ENCODE assay signal across 1 cellular context in the genomic region with DNA sequence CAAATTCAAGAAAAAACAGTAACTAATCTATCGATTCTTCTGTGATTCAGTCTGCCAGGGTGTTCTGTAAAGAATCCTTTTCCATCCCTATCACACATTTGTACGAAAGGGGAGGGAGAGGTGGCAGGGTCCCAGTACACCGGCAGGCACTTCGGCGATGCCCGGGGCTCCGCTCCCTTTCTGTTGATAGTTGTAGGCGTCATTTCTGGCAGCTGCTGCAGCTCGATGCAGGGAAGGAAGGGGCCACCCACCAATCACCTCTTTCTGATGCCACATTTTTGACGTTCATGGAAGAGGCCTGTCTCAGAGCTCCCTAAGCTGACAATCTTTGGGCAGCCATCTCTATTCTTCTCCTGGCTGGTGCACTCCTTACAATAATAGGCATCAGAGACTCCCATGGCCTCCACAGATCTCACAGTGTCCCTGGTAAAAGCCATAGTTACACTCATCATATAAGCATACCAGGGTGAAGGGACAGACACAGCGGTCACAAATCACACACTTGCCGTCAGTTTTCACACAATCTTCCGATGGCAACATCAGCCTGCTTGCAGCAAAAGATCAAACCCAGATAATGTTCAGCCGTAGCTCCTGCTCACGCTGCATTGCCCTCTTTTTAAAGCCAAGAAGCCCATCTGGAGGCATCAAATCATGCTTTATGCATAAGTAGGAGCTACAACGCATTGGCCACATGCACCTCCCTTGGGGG.
TF ChIP-seq lines count a peak whose summit lies in the region.

No MANE protein-coding gene starts in this region.

TF ChIP-seq in HepG2, 621 proteins besides CTCF, POLR2A, EP300 and RAD21 (continued from another document):
- TF ChIP-seq, protein P1, sequence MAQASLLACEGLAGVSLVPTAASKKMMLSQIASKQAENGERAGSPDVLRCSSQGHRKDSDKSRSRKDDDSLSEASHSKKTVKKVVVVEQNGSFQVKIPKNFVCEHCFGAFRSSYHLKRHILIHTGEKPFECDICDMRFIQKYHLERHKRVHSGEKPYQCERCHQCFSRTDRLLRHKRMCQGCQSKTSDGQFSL (CRISPR knock-in tag; IDR thresholded peaks at IDR 0.05) = no peak
- TF ChIP-seq ZKSCAN5 (CRISPR knock-in tag; IDR thresholded peaks at IDR 0.05) (no peak), ZNF552 (CRISPR knock-in tag; IDR thresholded peaks at IDR 0.05; ENCODE audit: borderline replicate concordance) (no peak), FOSL1 (CRISPR knock-in tag; IDR thresholded peaks at IDR 0.05; ENCODE audit: borderline replicate concordance) (no peak), ZNF570 (CRISPR knock-in tag; IDR thresholded peaks at IDR 0.05; ENCODE audit: borderline replicate concordance) (no peak), ZNF296 (CRISPR knock-in tag; conservative IDR thresholded peaks at IDR 0.05) (no peak), ARNTL (CRISPR knock-in tag; IDR thresholded peaks at IDR 0.05) (no peak), KDM1A (CRISPR knock-in tag; IDR thresholded peaks at IDR 0.05) (no peak), ZNF563 (CRISPR knock-in tag; IDR thresholded peaks at IDR 0.05) (no peak)
- TF ChIP-seq, protein P2, sequence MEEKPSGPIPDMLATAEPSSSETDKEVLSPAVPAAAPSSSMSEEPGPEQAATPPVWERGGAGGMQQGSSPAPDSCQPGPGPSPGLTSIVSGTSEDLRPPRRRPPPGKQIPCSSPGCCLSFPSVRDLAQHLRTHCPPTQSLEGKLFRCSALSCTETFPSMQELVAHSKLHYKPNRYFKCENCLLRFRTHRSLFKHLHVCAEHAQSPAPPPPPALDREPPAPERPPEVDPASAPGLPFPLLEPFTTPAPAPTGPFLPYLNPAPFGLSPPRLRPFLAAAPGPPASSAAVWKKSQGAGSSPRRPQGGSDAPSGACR (CRISPR knock-in tag; IDR thresholded peaks at IDR 0.05) = no peak
